1 cellular context compared by ENCODE assay signal in the genomic region with DNA sequence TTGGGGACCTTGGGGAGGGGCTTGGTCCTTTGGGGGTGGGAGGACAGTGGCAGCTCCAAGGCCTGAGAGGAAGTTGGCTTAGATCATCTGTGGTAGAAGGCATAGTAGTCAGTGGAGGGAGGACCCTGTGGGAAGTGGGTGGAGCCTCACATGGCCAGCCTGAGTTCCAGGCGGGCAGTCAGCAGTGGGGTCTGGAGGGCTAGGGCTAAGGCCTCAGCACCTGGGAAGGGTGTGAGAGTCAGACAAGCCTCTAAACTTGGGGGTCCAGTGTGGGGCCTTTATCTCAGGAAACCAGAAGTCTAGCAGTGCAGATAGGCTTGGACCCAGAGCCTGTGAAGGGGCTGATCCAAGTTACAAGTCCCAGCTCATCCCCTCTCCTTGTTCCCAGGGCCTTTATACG.
A peak's percentile ranks its signal among the peaks of the same experiment; 100 is the strongest.
TF ChIP-seq lines count a peak whose summit lies in the region.

No MANE protein-coding gene starts in this region.

TF ChIP-seq in K562, 482 proteins besides CTCF, POLR2A, EP300 and RAD21:
- peak; percentile 61 for TF ChIP-seq ZFX (CRISPR knock-in tag; IDR thresholded peaks at IDR 0.05)
- TF ChIP-seq, protein P1, sequence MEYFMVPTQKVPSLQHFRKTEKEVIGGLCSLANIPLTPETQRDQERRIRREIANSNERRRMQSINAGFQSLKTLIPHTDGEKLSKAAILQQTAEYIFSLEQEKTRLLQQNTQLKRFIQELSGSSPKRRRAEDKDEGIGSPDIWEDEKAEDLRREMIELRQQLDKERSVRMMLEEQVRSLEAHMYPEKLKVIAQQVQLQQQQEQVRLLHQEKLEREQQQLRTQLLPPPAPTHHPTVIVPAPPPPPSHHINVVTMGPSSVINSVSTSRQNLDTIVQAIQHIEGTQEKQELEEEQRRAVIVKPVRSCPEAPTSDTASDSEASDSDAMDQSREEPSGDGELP (CRISPR knock-in tag; IDR thresholded peaks at IDR 0.05; ENCODE audit: borderline replicate concordance) = peak; percentile 64; the same call in 1 of the 2 replicates
- 0 out of 2 replicates have a peak, but pooled peaks have one; percentile 60 for TF ChIP-seq GABPB1 (CRISPR knock-in tag; IDR thresholded peaks at IDR 0.05)
- peak; percentile 13 for TF ChIP-seq TBP (optimal IDR thresholded peaks at IDR 0.05; ENCODE audit: low read depth, low read length)
- TF ChIP-seq SMARCA4 (IDR thresholded peaks at IDR 0.05) = 0 out of 2 replicates have a peak, but pooled peaks have one; percentile 18
- TF ChIP-seq, protein P2, sequence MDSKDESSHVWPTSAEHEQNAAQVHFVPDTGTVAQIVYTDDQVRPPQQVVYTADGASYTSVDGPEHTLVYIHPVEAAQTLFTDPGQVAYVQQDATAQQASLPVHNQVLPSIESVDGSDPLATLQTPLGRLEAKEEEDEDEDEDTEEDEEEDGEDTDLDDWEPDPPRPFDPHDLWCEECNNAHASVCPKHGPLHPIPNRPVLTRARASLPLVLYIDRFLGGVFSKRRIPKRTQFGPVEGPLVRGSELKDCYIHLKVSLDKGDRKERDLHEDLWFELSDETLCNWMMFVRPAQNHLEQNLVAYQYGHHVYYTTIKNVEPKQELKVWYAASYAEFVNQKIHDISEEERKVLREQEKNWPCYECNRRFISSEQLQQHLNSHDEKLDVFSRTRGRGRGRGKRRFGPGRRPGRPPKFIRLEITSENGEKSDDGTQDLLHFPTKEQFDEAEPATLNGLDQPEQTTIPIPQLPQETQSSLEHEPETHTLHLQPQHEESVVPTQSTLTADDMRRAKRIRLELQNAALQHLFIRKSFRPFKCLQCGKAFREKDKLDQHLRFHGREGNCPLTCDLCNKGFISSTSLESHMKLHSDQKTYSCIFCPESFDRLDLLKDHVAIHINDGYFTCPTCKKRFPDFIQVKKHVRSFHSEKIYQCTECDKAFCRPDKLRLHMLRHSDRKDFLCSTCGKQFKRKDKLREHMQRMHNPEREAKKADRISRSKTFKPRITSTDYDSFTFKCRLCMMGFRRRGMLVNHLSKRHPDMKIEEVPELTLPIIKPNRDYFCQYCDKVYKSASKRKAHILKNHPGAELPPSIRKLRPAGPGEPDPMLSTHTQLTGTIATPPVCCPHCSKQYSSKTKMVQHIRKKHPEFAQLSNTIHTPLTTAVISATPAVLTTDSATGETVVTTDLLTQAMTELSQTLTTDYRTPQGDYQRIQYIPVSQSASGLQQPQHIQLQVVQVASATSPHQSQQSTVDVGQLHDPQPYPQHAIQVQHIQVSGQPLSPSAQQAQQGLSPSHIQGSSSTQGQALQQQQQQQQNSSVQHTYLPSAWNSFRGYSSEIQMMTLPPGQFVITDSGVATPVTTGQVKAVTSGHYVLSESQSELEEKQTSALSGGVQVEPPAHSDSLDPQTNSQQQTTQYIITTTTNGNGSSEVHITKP (IDR thresholded peaks at IDR 0.05; ENCODE audit: partially characterized antibody) = peak; percentile 14
- TF ChIP-seq KAT7 (CRISPR knock-in tag; IDR thresholded peaks at IDR 0.05; ENCODE audit: borderline replicate concordance) = 0 out of 2 replicates have a peak, but pooled peaks have one; percentile 51
- no peak for TF ChIP-seq TOE1 (IDR thresholded peaks at IDR 0.05; ENCODE audit: borderline replicate concordance)
- TF ChIP-seq TOE1 (CRISPR knock-in tag; IDR thresholded peaks at IDR 0.05; ENCODE audit: borderline replicate concordance, low read depth) = no peak
- 0 out of 2 replicates have a peak, but pooled peaks have one; percentile 15 for TF ChIP-seq RAD51 (IDR thresholded peaks at IDR 0.05; ENCODE audit: borderline replicate concordance, low read depth)
- peak; percentile 72 for TF ChIP-seq CBFA2T2 (conservative IDR thresholded peaks at IDR 0.05)
- 0 out of 2 replicates have a peak, but pooled peaks have one; percentile 27 for TF ChIP-seq ATF7 (IDR thresholded peaks at IDR 0.05)
- TF ChIP-seq NFIC (IDR thresholded peaks at IDR 0.05) = 0 out of 2 replicates have a peak, but pooled peaks have one; percentile 24
- TF ChIP-seq MEIS2 (IDR thresholded peaks at IDR 0.05; ENCODE audit: partially characterized antibody) = no peak
- peak; percentile 73 for TF ChIP-seq TCF3 (CRISPR knock-in tag; IDR thresholded peaks at IDR 0.05)
- TF ChIP-seq LARP7 (IDR thresholded peaks at IDR 0.05) = no peak
- no peak for TF ChIP-seq ZNF75A (CRISPR knock-in tag; IDR thresholded peaks at IDR 0.05)
- TF ChIP-seq, protein P3, sequence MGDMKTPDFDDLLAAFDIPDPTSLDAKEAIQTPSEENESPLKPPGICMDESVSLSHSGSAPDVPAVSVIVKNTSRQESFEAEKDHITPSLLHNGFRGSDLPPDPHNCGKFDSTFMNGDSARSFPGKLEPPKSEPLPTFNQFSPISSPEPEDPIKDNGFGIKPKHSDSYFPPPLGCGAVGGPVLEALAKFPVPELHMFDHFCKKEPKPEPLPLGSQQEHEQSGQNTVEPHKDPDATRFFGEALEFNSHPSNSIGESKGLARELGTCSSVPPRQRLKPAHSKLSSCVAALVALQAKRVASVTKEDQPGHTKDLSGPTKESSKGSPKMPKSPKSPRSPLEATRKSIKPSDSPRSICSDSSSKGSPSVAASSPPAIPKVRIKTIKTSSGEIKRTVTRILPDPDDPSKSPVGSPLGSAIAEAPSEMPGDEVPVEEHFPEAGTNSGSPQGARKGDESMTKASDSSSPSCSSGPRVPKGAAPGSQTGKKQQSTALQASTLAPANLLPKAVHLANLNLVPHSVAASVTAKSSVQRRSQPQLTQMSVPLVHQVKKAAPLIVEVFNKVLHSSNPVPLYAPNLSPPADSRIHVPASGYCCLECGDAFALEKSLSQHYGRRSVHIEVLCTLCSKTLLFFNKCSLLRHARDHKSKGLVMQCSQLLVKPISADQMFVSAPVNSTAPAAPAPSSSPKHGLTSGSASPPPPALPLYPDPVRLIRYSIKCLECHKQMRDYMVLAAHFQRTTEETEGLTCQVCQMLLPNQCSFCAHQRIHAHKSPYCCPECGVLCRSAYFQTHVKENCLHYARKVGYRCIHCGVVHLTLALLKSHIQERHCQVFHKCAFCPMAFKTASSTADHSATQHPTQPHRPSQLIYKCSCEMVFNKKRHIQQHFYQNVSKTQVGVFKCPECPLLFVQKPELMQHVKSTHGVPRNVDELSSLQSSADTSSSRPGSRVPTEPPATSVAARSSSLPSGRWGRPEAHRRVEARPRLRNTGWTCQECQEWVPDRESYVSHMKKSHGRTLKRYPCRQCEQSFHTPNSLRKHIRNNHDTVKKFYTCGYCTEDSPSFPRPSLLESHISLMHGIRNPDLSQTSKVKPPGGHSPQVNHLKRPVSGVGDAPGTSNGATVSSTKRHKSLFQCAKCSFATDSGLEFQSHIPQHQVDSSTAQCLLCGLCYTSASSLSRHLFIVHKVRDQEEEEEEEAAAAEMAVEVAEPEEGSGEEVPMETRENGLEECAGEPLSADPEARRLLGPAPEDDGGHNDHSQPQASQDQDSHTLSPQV (IDR thresholded peaks at IDR 0.05) = no peak
- peak; percentile 81 for TF ChIP-seq CBFA2T3 (IDR thresholded peaks at IDR 0.05)
- TF ChIP-seq ZBTB7A (IDR thresholded peaks at IDR 0.05; ENCODE audit: borderline replicate concordance, control insufficient read depth, low read depth, low read length) = peak; percentile 81; the same call in 1 of the 2 replicates
- TF ChIP-seq ARID1B (IDR thresholded peaks at IDR 0.05) = peak; percentile 61
- peak; percentile 42; the same call in 1 of the 2 replicates for TF ChIP-seq SP1 (CRISPR knock-in tag; IDR thresholded peaks at IDR 0.05)
- TF ChIP-seq NRF1 (conservative IDR thresholded peaks at IDR 0.05 in 1 of 2, IDR thresholded peaks at IDR 0.05 in 1 of 2) = 0 out of 4 replicates have a peak, but pooled peaks of 1 of the 2 experiments have one; percentile 12
- peak; percentile 40; the same call in 1 of the 2 replicates for TF ChIP-seq TAL1 (IDR thresholded peaks at IDR 0.05)
- TF ChIP-seq NCOR1 (IDR thresholded peaks at IDR 0.05) = peak; percentile 29; the same call in 1 of the 2 replicates
- TF ChIP-seq OTX1 (CRISPR knock-in tag; IDR thresholded peaks at IDR 0.05) = 0 out of 2 replicates have a peak, but pooled peaks have one; percentile 11
- no peak for TF ChIP-seq ARID2 (IDR thresholded peaks at IDR 0.05)
- TF ChIP-seq TEAD4 (IDR thresholded peaks at IDR 0.05; ENCODE audit: low read length) = peak; percentile 21; the same call in 1 of the 2 replicates
- no peak for TF ChIP-seq TEAD4 (CRISPR knock-in tag; IDR thresholded peaks at IDR 0.05; ENCODE audit: borderline replicate concordance)
- TF ChIP-seq TCFL5 (CRISPR knock-in tag; conservative IDR thresholded peaks at IDR 0.05) = no peak
- peak; percentile 40; the same call in 1 of the 2 replicates for TF ChIP-seq POLR2AphosphoS5 (IDR thresholded peaks at IDR 0.05; ENCODE audit: control insufficient read depth, insufficient read depth, low read depth, low read length)
- TF ChIP-seq SPI1 (IDR thresholded peaks at IDR 0.05; ENCODE audit: borderline replicate concordance, low read depth, low read length) = peak; percentile 84
